In genomic region chr12:12356886-12357696, GRCh38 we compare ENCODE assay signal across 8 cellular contexts. TPM values are rescaled to one million over a fixed set of nuclear protein-coding genes. Genes with fewer than 3 reads are reported as not detected.
DNase-seq lines count a peak whose midpoint lies in the region; ATAC-seq, FAIRE-seq and TF ChIP-seq lines count a peak whose summit lies in the region.

Gene BORCS5, plus strand, starts transcription at chr12:12357078. Its CDS starts 374 bp downstream, at chr12:12357452.

- WGBS in adipose tissue, 3 donors = 0 to 1% (median 0%) methylated on average over 65 to 70 of the region's 70 CpGs
- no CpG with 5 or more reads among the region's 70 CpGs for WGBS in trophoblast cell (ENCODE audit: extremely low coverage, insufficient coverage, insufficient read length)
- WGBS in transverse colon (ENCODE audit: low coverage in 1 of 2), 2 donors = 0% methylated on average over 1 to 49 of the region's 70 CpGs

- H2BK12ac ChIP-seq in trophoblast cell (ENCODE audit: low read length) = peak within 1 kb of the TSS; percentile 16

- peak within 1 kb of the TSS; percentile 92 for H3K27ac ChIP-seq in adipose tissue (ENCODE audit: low read depth, low read length)
- H3K27ac ChIP-seq in trophoblast cell (ENCODE audit: low read depth, low read length) = peak within 1 kb of the TSS; percentile 57
- peak within 1 kb of the TSS; percentile 98 to 99 (median 98) for H3K27ac ChIP-seq in transverse colon

- H3K9me3 ChIP-seq in trophoblast cell (ENCODE audit: insufficient read depth, low read depth, low read length) = peaks cover 2% of the 10 kb centered on the region
- no peaks in the 10 kb centered on the region for H3K9me3 ChIP-seq in transverse colon

- intact Hi-C loops in cardiac septum (cut with DNase I) = no loop called here
- intact Hi-C loops in transverse colon (cut with DNase I; ENCODE audit: low total_unique reads) = no loop called here

- H3K14ac ChIP-seq in trophoblast cell (ENCODE audit: low read length) = peak within 1 kb of the TSS; percentile 71

- peak within 1 kb of the TSS; percentile 89 for H4K8ac ChIP-seq in trophoblast cell (ENCODE audit: low read depth, low read length)

- TF ChIP-seq POLR2A in GM12891 (IDR thresholded peaks at IDR 0.05; ENCODE audit: low read depth, low read length) (peak; percentile 94), transverse colon (IDR thresholded peaks at IDR 0.05) (peak; percentile 99)

- no peak within 1 kb of the TSS for H2AK5ac ChIP-seq in trophoblast cell (ENCODE audit: low read length)

- H3K79me2 ChIP-seq in trophoblast cell (ENCODE audit: control insufficient read depth, insufficient read depth, low read length, poor library complexity) = peaks cover 4% of the 10 kb centered on the region

- H3K4me3 ChIP-seq in trophoblast cell (ENCODE audit: low read depth, low read length) = peak within 1 kb of the TSS; percentile 92
- H3K4me3 ChIP-seq in transverse colon = peak within 1 kb of the TSS; percentile 77 to 90 (median 82)

- FAIRE-seq in GM12891 (lab: Jason Lieb, UNC) = peak; percentile 96

- H2BK5ac ChIP-seq in trophoblast cell (ENCODE audit: low read depth, low read length, poor library complexity) = peak within 1 kb of the TSS; percentile 37

- H3K4me1 ChIP-seq in trophoblast cell (ENCODE audit: control insufficient read depth in 1 of 2, insufficient read depth in 2 of 2, low read length in 2 of 2) = no peaks in the 10 kb centered on the region
- peaks cover 0 to 28% (median 18%) of the 10 kb centered on the region in 4 donors for H3K4me1 ChIP-seq in transverse colon

- peak; percentile 10 for TF ChIP-seq EP300 in transverse colon (IDR thresholded peaks at IDR 0.05; ENCODE audit: low read depth)

- DNase-seq in GM12891 (ENCODE audit: insufficient read length, low spot score) = peak; percentile 83
- peak; percentile 97 for DNase-seq in NCI-H1436 (lab: John Stamatoyannopoulos, UW)
- DNase-seq in T follicular helper cell (ENCODE audit: low read depth) = peak; percentile 96
- peak; percentile 99 for DNase-seq in cardiac septum (ENCODE audit: low spot score)
- peak; percentile 98 to 99 for DNase-seq in trophoblast cell
- peak; percentile 99 for DNase-seq in transverse colon

- peak within 1 kb of the TSS; percentile 72 for H4K12ac ChIP-seq in trophoblast cell (ENCODE audit: low read depth, low read length)

- peak within 1 kb of the TSS; percentile 71 for H3K9ac ChIP-seq in trophoblast cell (ENCODE audit: low read length)

- H3K18ac ChIP-seq in trophoblast cell (ENCODE audit: low read length) = peak within 1 kb of the TSS; percentile 58

- H2AFZ ChIP-seq in trophoblast cell (ENCODE audit: insufficient read depth, low read length, poor library complexity) = peak within 1 kb of the TSS; percentile 85

- peak within 1 kb of the TSS; percentile 93 for H3K4me2 ChIP-seq in trophoblast cell (ENCODE audit: low read length)

- H4K91ac ChIP-seq in trophoblast cell (ENCODE audit: low read depth, low read length) = peak within 1 kb of the TSS; percentile 33

- no peaks in the 10 kb centered on the region for H3K27me3 ChIP-seq in trophoblast cell (ENCODE audit: insufficient read depth, low read length)
- no peaks in the 10 kb centered on the region for H3K27me3 ChIP-seq in transverse colon

- ATAC-seq in HG02840 (IDR thresholded peaks at IDR 0.05; ENCODE audit: low FRiP score, unreplicated experiment) = peak; percentile 90

- TF ChIP-seq CTCF in transverse colon (IDR thresholded peaks at IDR 0.05) = peak in 2 of 5 experiments; percentile 7 to 25

- in situ Hi-C loops in transverse colon (cut with MboI; ENCODE audit: low pct_ligation_motif_present in 1 of 4, low pct_unique_long_range_greater_than_20kb in 1 of 4, low sequenced_read_pairs in 3 of 4) = loop anchor here in 1 of 4 donors (25.0 kb wide), 1 partner anchor 330 kb away; the partner anchor contains the start of gene GPR19

- H3K36me3 ChIP-seq in trophoblast cell (ENCODE audit: control insufficient read depth in 1 of 2, insufficient read depth in 2 of 2, low read length in 2 of 2) (no peaks in the 10 kb centered on the region), transverse colon (no peaks in the 10 kb centered on the region)

- peak within 1 kb of the TSS; percentile 58 for H3K4ac ChIP-seq in trophoblast cell (ENCODE audit: low read depth, low read length)

- peak within 1 kb of the TSS; percentile 70 for H2BK120ac ChIP-seq in trophoblast cell (ENCODE audit: insufficient read depth, low read length, poor library complexity)

- H3K79me1 ChIP-seq in trophoblast cell (ENCODE audit: low read length) = peaks cover 4% of the 10 kb centered on the region

- H3K23ac ChIP-seq in trophoblast cell (ENCODE audit: low read length) = no peak within 1 kb of the TSS

TF ChIP-seq in GM12891, 5 proteins besides CTCF, POLR2A, EP300 and RAD21:
- TF ChIP-seq POLR2AphosphoS5 (IDR thresholded peaks at IDR 0.05; ENCODE audit: low read depth, low read length) = peak; percentile 96
- peak; percentile 68 for TF ChIP-seq POU2F2 (IDR thresholded peaks at IDR 0.05; ENCODE audit: low read depth, low read length)
- TF ChIP-seq TAF1 (IDR thresholded peaks at IDR 0.05; ENCODE audit: low read depth, low read length) = peak; percentile 85; the same call in 1 of the 2 replicates
- peak; percentile 67 for TF ChIP-seq SPI1 (IDR thresholded peaks at IDR 0.05; ENCODE audit: low read depth, low read length)
- peak; percentile 91 for TF ChIP-seq PAX5 (IDR thresholded peaks at IDR 0.05; ENCODE audit: insufficient read depth, low read length, severe bottlenecking)

RNA-seq across cellular contexts. Expression of gene BORCS5, which starts in this region (rescaled TPM):
- polyA plus RNA-seq in GM12891 (2012; ENCODE audit: low read depth, missing spikeins) = 11.6 TPM
- 10 to 100 TPM in 1 of 3 donors, 1 to 10 TPM in 2; 5.9 to 11.4 (median 7.9) TPM for polyA plus RNA-seq in adipose tissue
- 9.7 TPM for total RNA-seq in cardiac septum
- polyA plus RNA-seq in trophoblast cell (2013) = 5.6 and 6.3 TPM in 2 replicates
- 10 to 100 TPM in 3 of 4 donors, 1 to 10 TPM in 1; 8.5 to 52.7 (median 21.3) TPM for total RNA-seq in transverse colon

Comparison
In these comparisons a context has a peak if more than half of its experiments do, and no peak if none do; other contexts are left out.
1. Peak in every context shown above with its lines: DNase-seq, ATAC-seq, H3K4me3 ChIP-seq and H3K27ac ChIP-seq.